ENCODE assay signal across 1 cellular context in the genomic region with DNA sequence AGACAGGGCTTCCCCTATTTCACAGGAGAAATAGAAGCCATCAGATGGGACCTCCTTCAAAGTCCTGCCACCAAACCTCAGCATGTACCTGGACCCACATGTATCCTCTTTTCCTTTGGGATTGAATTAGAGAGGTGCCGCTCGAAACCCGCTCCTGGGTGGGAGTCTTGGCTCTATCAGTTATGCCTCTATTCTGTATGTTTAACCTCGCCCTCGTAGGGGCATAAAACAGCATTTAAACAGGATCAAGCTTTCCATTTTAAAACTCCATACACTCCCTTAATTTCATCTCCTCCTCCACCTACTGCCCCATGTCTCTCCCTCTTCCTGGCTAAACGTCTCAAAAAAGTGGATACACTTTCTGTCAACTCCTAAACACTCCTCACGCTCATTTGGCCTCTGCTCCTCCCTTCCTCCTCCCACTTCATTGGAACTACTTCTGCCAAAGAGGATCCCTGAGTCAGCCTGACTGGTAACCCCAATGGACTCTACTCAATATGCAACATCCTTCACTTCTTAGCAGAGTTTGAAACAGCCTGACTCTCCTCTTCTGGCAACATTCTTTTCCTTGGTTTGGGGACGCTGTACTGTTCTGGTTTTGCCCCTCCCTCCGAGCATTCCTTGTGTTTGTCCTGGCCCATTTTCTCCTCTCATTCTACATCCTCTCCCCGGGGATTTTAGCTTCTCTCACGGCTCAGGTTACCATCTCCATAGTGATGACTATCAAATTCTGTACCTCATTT.
TF ChIP-seq lines count a peak whose summit lies in the region.

No MANE protein-coding gene starts in this region.

TF ChIP-seq in K562, 482 proteins besides CTCF, POLR2A, EP300 and RAD21 (continued from another document and continues in another):
- TF ChIP-seq, protein P1, sequence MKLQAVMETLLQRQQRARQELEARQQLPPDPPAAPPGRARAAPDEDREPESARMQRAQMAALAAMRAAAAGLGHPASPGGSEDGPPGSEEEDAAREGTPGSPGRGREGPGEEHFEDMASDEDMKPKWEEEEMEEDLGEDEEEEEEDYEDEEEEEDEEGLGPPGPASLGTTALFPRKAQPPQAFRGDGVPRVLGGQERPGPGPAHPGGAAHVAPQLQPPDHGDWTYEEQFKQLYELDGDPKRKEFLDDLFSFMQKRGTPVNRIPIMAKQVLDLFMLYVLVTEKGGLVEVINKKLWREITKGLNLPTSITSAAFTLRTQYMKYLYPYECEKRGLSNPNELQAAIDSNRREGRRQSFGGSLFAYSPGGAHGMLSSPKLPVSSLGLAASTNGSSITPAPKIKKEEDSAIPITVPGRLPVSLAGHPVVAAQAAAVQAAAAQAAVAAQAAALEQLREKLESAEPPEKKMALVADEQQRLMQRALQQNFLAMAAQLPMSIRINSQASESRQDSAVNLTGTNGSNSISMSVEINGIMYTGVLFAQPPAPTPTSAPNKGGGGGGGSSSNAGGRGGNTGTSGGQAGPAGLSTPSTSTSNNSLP (IDR thresholded peaks at IDR 0.05; ENCODE audit: borderline replicate concordance, low read depth, low read length): 0 out of 2 replicates have a peak, but pooled peaks have one; percentile 37
- TF ChIP-seq BCOR (IDR thresholded peaks at IDR 0.05) (no peak; the same call in 1 of the 2 replicates), HNRNPK (IDR thresholded peaks at IDR 0.05; ENCODE audit: low read depth, low read length, poor library complexity, severe bottlenecking) (no peak), ZNF143 (CRISPR knock-in tag; IDR thresholded peaks at IDR 0.05) (peak; percentile 48; the same call in 1 of the 2 replicates), MCM5 (IDR thresholded peaks at IDR 0.05; ENCODE audit: low read depth) (no peak), SMARCB1 (IDR thresholded peaks at IDR 0.05; ENCODE audit: insufficient read length, low read depth) (no peak), RUNX1 (IDR thresholded peaks at IDR 0.05; ENCODE audit: low read depth) (no peak), STAT5B (CRISPR knock-in tag; IDR thresholded peaks at IDR 0.05) (no peak), ZNF263 (CRISPR knock-in tag; IDR thresholded peaks at IDR 0.05; ENCODE audit: borderline replicate concordance) (peak; percentile 99), SAFB (IDR thresholded peaks at IDR 0.05; ENCODE audit: borderline replicate concordance, low read depth, low read length) (no peak), OTX1 (CRISPR knock-in tag; IDR thresholded peaks at IDR 0.05) (peak; percentile 88), ZNF121 (CRISPR knock-in tag; conservative IDR thresholded peaks at IDR 0.05) (no peak), SMAD4 (CRISPR knock-in tag; conservative IDR thresholded peaks at IDR 0.05) (no peak; the same call in 1 of the 2 replicates), MAFF (IDR thresholded peaks at IDR 0.05; ENCODE audit: low read length) (peak; percentile 95), FOXM1 (IDR thresholded peaks at IDR 0.05; ENCODE audit: low read depth) (no peak), FOXM1 (CRISPR knock-in tag; IDR thresholded peaks at IDR 0.05; ENCODE audit: low read depth) (0 out of 2 replicates have a peak, but pooled peaks have one; percentile 60), SRSF9 (IDR thresholded peaks at IDR 0.05; ENCODE audit: borderline replicate concordance, low read depth, low read length) (no peak), ZNF431 (CRISPR knock-in tag; IDR thresholded peaks at IDR 0.05) (peak; percentile 46; the same call in 1 of the 2 replicates), ZNF184 (CRISPR knock-in tag; IDR thresholded peaks at IDR 0.05) (no peak), SMARCA5 (IDR thresholded peaks at IDR 0.05) (peak; percentile 44; the same call in 1 of the 2 replicates), DACH1 (IDR thresholded peaks at IDR 0.05; ENCODE audit: partially characterized antibody) (no peak), CBFB (CRISPR knock-in tag; IDR thresholded peaks at IDR 0.05) (no peak), KAT2B (IDR thresholded peaks at IDR 0.05; ENCODE audit: low read depth, low read length) (no peak), GATAD2A (IDR thresholded peaks at IDR 0.05) (peak; percentile 56), NFRKB (IDR thresholded peaks at IDR 0.05; ENCODE audit: low read depth) (peak; percentile 70), ZC3H4 (CRISPR knock-in tag; IDR thresholded peaks at IDR 0.05; ENCODE audit: borderline replicate concordance) (no peak), RAD51 (IDR thresholded peaks at IDR 0.05; ENCODE audit: borderline replicate concordance, low read depth) (no peak), ZNF764 (CRISPR knock-in tag; IDR thresholded peaks at IDR 0.05; ENCODE audit: low read depth) (no peak), RCOR1 (IDR thresholded peaks at IDR 0.05; ENCODE audit: borderline replicate concordance in 1 of 2, low read depth in 2 of 2, low read length in 2 of 2) (peak in 1 of 2 experiments; percentile 88; a peak in 2 of 4 replicates), TEAD2 (tag; IDR thresholded peaks at IDR 0.05) (no peak), HNRNPLL (IDR thresholded peaks at IDR 0.05; ENCODE audit: low read depth, low read length, poor library complexity, severe bottlenecking) (no peak)
- TF ChIP-seq, protein P2, sequence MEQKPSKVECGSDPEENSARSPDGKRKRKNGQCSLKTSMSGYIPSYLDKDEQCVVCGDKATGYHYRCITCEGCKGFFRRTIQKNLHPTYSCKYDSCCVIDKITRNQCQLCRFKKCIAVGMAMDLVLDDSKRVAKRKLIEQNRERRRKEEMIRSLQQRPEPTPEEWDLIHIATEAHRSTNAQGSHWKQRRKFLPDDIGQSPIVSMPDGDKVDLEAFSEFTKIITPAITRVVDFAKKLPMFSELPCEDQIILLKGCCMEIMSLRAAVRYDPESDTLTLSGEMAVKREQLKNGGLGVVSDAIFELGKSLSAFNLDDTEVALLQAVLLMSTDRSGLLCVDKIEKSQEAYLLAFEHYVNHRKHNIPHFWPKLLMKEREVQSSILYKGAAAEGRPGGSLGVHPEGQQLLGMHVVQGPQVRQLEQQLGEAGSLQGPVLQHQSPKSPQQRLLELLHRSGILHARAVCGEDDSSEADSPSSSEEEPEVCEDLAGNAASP (IDR thresholded peaks at IDR 0.05): no peak
- TF ChIP-seq, protein P3, sequence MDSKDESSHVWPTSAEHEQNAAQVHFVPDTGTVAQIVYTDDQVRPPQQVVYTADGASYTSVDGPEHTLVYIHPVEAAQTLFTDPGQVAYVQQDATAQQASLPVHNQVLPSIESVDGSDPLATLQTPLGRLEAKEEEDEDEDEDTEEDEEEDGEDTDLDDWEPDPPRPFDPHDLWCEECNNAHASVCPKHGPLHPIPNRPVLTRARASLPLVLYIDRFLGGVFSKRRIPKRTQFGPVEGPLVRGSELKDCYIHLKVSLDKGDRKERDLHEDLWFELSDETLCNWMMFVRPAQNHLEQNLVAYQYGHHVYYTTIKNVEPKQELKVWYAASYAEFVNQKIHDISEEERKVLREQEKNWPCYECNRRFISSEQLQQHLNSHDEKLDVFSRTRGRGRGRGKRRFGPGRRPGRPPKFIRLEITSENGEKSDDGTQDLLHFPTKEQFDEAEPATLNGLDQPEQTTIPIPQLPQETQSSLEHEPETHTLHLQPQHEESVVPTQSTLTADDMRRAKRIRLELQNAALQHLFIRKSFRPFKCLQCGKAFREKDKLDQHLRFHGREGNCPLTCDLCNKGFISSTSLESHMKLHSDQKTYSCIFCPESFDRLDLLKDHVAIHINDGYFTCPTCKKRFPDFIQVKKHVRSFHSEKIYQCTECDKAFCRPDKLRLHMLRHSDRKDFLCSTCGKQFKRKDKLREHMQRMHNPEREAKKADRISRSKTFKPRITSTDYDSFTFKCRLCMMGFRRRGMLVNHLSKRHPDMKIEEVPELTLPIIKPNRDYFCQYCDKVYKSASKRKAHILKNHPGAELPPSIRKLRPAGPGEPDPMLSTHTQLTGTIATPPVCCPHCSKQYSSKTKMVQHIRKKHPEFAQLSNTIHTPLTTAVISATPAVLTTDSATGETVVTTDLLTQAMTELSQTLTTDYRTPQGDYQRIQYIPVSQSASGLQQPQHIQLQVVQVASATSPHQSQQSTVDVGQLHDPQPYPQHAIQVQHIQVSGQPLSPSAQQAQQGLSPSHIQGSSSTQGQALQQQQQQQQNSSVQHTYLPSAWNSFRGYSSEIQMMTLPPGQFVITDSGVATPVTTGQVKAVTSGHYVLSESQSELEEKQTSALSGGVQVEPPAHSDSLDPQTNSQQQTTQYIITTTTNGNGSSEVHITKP (IDR thresholded peaks at IDR 0.05; ENCODE audit: partially characterized antibody): peak; percentile 62
- TF ChIP-seq, protein P4, sequence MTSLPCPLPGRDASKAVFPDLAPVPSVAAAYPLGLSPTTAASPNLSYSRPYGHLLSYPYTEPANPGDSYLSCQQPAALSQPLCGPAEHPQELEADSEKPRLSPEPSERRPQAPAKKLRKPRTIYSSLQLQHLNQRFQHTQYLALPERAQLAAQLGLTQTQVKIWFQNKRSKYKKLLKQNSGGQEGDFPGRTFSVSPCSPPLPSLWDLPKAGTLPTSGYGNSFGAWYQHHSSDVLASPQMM (CRISPR knock-in tag; IDR thresholded peaks at IDR 0.05): no peak
- TF ChIP-seq, protein P5, sequence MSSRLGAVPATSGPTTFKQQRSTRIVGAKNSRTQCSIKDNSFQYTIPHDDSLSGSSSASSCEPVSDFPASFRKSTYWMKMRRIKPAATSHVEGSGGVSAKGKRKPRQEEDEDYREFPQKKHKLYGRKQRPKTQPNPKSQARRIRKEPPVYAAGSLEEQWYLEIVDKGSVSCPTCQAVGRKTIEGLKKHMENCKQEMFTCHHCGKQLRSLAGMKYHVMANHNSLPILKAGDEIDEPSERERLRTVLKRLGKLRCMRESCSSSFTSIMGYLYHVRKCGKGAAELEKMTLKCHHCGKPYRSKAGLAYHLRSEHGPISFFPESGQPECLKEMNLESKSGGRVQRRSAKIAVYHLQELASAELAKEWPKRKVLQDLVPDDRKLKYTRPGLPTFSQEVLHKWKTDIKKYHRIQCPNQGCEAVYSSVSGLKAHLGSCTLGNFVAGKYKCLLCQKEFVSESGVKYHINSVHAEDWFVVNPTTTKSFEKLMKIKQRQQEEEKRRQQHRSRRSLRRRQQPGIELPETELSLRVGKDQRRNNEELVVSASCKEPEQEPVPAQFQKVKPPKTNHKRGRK (tag; IDR thresholded peaks at IDR 0.05): no peak
- TF ChIP-seq, protein P6, sequence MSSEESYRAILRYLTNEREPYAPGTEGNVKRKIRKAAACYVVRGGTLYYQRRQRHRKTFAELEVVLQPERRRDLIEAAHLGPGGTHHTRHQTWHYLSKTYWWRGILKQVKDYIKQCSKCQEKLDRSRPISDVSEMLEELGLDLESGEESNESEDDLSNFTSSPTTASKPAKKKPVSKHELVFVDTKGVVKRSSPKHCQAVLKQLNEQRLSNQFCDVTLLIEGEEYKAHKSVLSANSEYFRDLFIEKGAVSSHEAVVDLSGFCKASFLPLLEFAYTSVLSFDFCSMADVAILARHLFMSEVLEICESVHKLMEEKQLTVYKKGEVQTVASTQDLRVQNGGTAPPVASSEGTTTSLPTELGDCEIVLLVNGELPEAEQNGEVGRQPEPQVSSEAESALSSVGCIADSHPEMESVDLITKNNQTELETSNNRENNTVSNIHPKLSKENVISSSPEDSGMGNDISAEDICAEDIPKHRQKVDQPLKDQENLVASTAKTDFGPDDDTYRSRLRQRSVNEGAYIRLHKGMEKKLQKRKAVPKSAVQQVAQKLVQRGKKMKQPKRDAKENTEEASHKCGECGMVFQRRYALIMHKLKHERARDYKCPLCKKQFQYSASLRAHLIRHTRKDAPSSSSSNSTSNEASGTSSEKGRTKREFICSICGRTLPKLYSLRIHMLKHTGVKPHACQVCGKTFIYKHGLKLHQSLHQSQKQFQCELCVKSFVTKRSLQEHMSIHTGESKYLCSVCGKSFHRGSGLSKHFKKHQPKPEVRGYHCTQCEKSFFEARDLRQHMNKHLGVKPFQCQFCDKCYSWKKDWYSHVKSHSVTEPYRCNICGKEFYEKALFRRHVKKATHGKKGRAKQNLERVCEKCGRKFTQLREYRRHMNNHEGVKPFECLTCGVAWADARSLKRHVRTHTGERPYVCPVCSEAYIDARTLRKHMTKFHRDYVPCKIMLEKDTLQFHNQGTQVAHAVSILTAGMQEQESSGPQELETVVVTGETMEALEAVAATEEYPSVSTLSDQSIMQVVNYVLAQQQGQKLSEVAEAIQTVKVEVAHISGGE (CRISPR knock-in tag; IDR thresholded peaks at IDR 0.05): 0 out of 6 replicates have a peak, but pooled peaks of 1 of the 3 experiments have one; percentile 13
- TF ChIP-seq, protein P7, sequence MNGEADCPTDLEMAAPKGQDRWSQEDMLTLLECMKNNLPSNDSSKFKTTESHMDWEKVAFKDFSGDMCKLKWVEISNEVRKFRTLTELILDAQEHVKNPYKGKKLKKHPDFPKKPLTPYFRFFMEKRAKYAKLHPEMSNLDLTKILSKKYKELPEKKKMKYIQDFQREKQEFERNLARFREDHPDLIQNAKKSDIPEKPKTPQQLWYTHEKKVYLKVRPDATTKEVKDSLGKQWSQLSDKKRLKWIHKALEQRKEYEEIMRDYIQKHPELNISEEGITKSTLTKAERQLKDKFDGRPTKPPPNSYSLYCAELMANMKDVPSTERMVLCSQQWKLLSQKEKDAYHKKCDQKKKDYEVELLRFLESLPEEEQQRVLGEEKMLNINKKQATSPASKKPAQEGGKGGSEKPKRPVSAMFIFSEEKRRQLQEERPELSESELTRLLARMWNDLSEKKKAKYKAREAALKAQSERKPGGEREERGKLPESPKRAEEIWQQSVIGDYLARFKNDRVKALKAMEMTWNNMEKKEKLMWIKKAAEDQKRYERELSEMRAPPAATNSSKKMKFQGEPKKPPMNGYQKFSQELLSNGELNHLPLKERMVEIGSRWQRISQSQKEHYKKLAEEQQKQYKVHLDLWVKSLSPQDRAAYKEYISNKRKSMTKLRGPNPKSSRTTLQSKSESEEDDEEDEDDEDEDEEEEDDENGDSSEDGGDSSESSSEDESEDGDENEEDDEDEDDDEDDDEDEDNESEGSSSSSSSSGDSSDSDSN (IDR thresholded peaks at IDR 0.05; ENCODE audit: borderline replicate concordance in 1 of 2, low read depth in 2 of 2, low read length in 2 of 2): no peak
- TF ChIP-seq, protein P8, sequence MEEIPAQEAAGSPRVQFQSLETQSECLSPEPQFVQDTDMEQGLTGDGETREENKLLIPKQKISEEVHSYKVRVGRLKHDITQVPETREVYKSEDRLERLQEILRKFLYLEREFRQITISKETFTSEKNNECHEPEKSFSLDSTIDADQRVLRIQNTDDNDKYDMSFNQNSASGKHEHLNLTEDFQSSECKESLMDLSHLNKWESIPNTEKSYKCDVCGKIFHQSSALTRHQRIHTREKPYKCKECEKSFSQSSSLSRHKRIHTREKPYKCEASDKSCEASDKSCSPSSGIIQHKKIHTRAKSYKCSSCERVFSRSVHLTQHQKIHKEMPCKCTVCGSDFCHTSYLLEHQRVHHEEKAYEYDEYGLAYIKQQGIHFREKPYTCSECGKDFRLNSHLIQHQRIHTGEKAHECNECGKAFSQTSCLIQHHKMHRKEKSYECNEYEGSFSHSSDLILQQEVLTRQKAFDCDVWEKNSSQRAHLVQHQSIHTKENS (CRISPR knock-in tag; IDR thresholded peaks at IDR 0.05): no peak
